ENCODE assay signal across 15 cellular contexts in genomic region chr12:101942206-101942605, GRCh38.
"Had no signal": no experiment of that assay in that cellular context is flagged by ENCODE, and none has a peak within 500 bp of the region (broad histone marks: within the 10 kb centered on the region; RNA-seq: fewer than 3 reads in every experiment).

No MANE protein-coding gene starts in this region.

- ATAC-seq: effector memory CD8-positive, alpha-beta T cell; pancreas had no signal

- H3K27ac ChIP-seq: brain microvascular endothelial cell, pancreas had no signal

- H3K4me3 Mint-ChIP-seq: activated naive CD4-positive, alpha-beta T cell treated with anti-CD3 and anti-CD28 coated beads, Interleukin-2, amount 50 U/mL, for 24 hours; dendritic cell treated with granulocyte-macrophage colony-stimulating factor and Interleukin-4, amounts not matched to agents 40 ng/mL and 50 ng/mL, for 4 days; effector memory CD8-positive, alpha-beta T cell; immature natural killer cell; neural crest cell; stimulated activated naive B cell treated with anti-CD40 and anti-IgM and Interleukin-4, amounts not matched to agents 10 μg/mL and 1 μg/mL and 100 μg/mL, for 72 hours; T-helper 1 cell treated with Interleukin-12 subunit alpha and Interleukin-12 subunit beta and Interleukin-4 antibody, amounts not matched to agents 30 μg/mL and 1 μg/mL, for 36 hours had no signal

- H3K27ac Mint-ChIP-seq: activated naive CD4-positive, alpha-beta T cell treated with anti-CD3 and anti-CD28 coated beads, Interleukin-2, amount 50 U/mL, for 24 hours; activated T-helper 2 cell treated with anti-CD3 and anti-CD28 coated beads, Interferon-gamma antibody, Interleukin-2, Interleukin-4, amounts not matched to agents 10 μg/mL and 5 μg/mL and 100 μg/mL, durations not matched to agents 14 hours and 24 hours and 36 hours; dendritic cell treated with granulocyte-macrophage colony-stimulating factor and Interleukin-4, amounts not matched to agents 40 ng/mL and 50 ng/mL, for 4 days; effector memory CD8-positive, alpha-beta T cell; immature natural killer cell; T-helper 1 cell treated with Interleukin-12 subunit alpha and Interleukin-12 subunit beta and Interleukin-4 antibody, amounts not matched to agents 30 μg/mL and 1 μg/mL, for 36 hours had no signal

- H3K9me3 Mint-ChIP-seq: activated naive CD4-positive, alpha-beta T cell treated with anti-CD3 and anti-CD28 coated beads, Interleukin-2, amount 50 U/mL, for 24 hours; activated T-helper 2 cell treated with anti-CD3 and anti-CD28 coated beads, Interferon-gamma antibody, Interleukin-2, Interleukin-4, amounts not matched to agents 10 μg/mL and 5 μg/mL and 100 μg/mL, durations not matched to agents 14 hours and 24 hours and 36 hours; dendritic cell treated with granulocyte-macrophage colony-stimulating factor and Interleukin-4, amounts not matched to agents 40 ng/mL and 50 ng/mL, for 4 days; effector memory CD8-positive, alpha-beta T cell; immature natural killer cell; neural crest cell; stimulated activated naive B cell treated with anti-CD40 and anti-IgM and Interleukin-4, amounts not matched to agents 10 μg/mL and 1 μg/mL and 100 μg/mL, for 72 hours; T-helper 1 cell treated with Interleukin-12 subunit alpha and Interleukin-12 subunit beta and Interleukin-4 antibody, amounts not matched to agents 30 μg/mL and 1 μg/mL, for 36 hours had no signal

- H3K9me3 ChIP-seq: pancreas had no signal

- DNase-seq: activated CD4-positive, alpha-beta T cell treated with anti-CD3 and anti-CD28 coated beads, Interleukin-2, amount 50 U/mL, for 1 hour; brain microvascular endothelial cell; cerebellar nuclear complex; effector memory CD8-positive, alpha-beta T cell; immature natural killer cell; pancreas; small intestine; stimulated activated naive B cell treated with anti-CD40 and anti-IgM and Interleukin-4, amounts not matched to agents 10 μg/mL and 1 μg/mL and 100 μg/mL, for 72 hours; substantia nigra; trophoblast cell had no signal

- H3K36me3 Mint-ChIP-seq: activated naive CD4-positive, alpha-beta T cell treated with anti-CD3 and anti-CD28 coated beads, Interleukin-2, amount 50 U/mL, for 24 hours; immature natural killer cell had no signal

- H3K4me1 Mint-ChIP-seq: activated naive CD4-positive, alpha-beta T cell treated with anti-CD3 and anti-CD28 coated beads, Interleukin-2, amount 50 U/mL, for 24 hours; immature natural killer cell had no signal

- H3K27me3 Mint-ChIP-seq: stimulated activated naive B cell treated with anti-CD40 and anti-IgM and Interleukin-4, amounts not matched to agents 10 μg/mL and 1 μg/mL and 100 μg/mL, for 72 hours had no signal

- H3K4me1 ChIP-seq: pancreas had no signal

- H3K36me3 ChIP-seq: brain microvascular endothelial cell, pancreas had no signal

- H3K27me3 ChIP-seq: brain microvascular endothelial cell, pancreas had no signal

- H3K4me3 ChIP-seq: pancreas had no signal

- FAIRE-seq: pancreas, small intestine had no signal
